22 cellular contexts compared by ENCODE assay signal in the genomic region with DNA sequence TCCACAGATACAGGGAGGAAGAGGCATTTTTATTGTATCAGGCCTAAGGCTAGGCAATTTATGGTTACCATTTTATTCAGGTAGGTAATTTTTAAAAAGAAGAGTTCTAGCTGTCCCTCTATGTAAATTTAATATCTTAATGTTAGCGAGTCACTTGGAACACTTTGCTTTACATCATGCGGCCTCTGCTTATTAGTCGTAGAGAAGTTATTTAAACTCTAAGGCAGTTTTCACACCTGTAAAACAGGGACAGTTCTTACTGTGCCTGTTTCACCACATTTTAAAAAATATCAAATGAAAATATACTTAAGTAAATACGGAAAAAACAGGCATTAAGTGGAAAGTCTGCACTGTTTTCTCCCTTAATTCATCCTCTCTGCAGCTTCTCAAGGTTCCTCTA.
DNase-seq lines count a peak whose midpoint lies in the region; ATAC-seq and TF ChIP-seq lines count a peak whose summit lies in the region.
"Had no signal": no experiment of that assay in that cellular context is flagged by ENCODE, and none has a peak within 500 bp of the region (broad histone marks: within the 10 kb centered on the region; RNA-seq: fewer than 3 reads in every experiment).

No MANE protein-coding gene starts in this region.

- no peak for DNase-seq in activated CD4-positive, alpha-beta T cell treated with anti-CD3 and anti-CD28 coated beads for 36 hours
- no peak for DNase-seq in activated CD4-positive, alpha-beta T cell treated with anti-CD3 and anti-CD28 coated beads, Interleukin-2, amount 10 ng/mL, durations not matched to agents 24 days and 14 days
- DNase-seq in stimulated activated CD4-positive, alpha-beta T cell treated with anti-CD3 and anti-CD28 coated beads, Interleukin-1b, Interleukin-23, amount 100 ng/mL, for 48 hours = peak; percentile 4
- DNase-seq in stimulated activated CD4-positive, alpha-beta T cell treated with anti-CD3 and anti-CD28 coated beads, Interleukin-12 subunit alpha, Interleukin-12 subunit beta, amount 100 ng/mL, for 4 hours = no peak
- peak; percentile 6 for DNase-seq in kidney tubule cell (ENCODE audit: low spot score)
- DNase-seq in H7 = no peak
- DNase-seq in endodermal cell = no peak
- DNase-seq: 8988T; BE2C; Calu3; CD4-positive, alpha-beta T cell; DMS79; NCI-H1436; NCI-H2029; NCI-H2171; NCI-H446; NCI-H748 treated with DMSO at 0.1 percent for 48 hours; PC-9 had no signal

- H3K27me3 ChIP-seq in H7 (ENCODE audit: control insufficient read depth, insufficient read depth, low read length) (no peaks in the 10 kb centered on the region), endodermal cell (ENCODE audit: control insufficient read depth, insufficient read depth, low read length, poor library complexity, severe bottlenecking) (no peaks in the 10 kb centered on the region)
- H3K27me3 ChIP-seq: BE2C, SJSA1 had no signal

- H3K4me3 Mint-ChIP-seq in activated CD4-positive, alpha-beta T cell treated with anti-CD3 and anti-CD28 coated beads for 36 hours = no peak overlapping the region
- no peak overlapping the region for H3K4me3 Mint-ChIP-seq in activated CD4-positive, alpha-beta T cell treated with anti-CD3 and anti-CD28 coated beads, Interleukin-2, amount 10 ng/mL, durations not matched to agents 24 days and 14 days
- no peak overlapping the region for H3K4me3 Mint-ChIP-seq in endodermal cell
- H3K4me3 Mint-ChIP-seq: CD4-positive, alpha-beta T cell had no signal

- H3K4me3 ChIP-seq in H7 (ENCODE audit: insufficient read depth, low read depth, low read length) (no peak overlapping the region), endodermal cell (ENCODE audit: low read length) (no peak overlapping the region)
- H3K4me3 ChIP-seq: K562, PC-9, SJSA1 had no signal

- intact Hi-C loops in activated CD4-positive, alpha-beta T cell treated with anti-CD3 and anti-CD28 coated beads for 36 hours (cut with DNase I, micrococcal nuclease) = loop anchor here (1.0 to 5.0 kb wide), 3 partner anchors 39 to 355 kb away; a partner anchor contains a TSS
- intact Hi-C loops in activated CD4-positive, alpha-beta T cell treated with anti-CD3 and anti-CD28 coated beads, Interleukin-2, amount 10 ng/mL, durations not matched to agents 24 days and 14 days (cut with micrococcal nuclease) = loop anchor here (1.0 to 5.0 kb wide), 3 partner anchors 112 to 265 kb away; no protein-coding TSS in a partner anchor

- no peak overlapping the region for H3K9ac ChIP-seq in endodermal cell (ENCODE audit: extremely low read depth, low read length, poor library complexity, severe bottlenecking)

- H3K4me1 Mint-ChIP-seq in activated CD4-positive, alpha-beta T cell treated with anti-CD3 and anti-CD28 coated beads for 36 hours = peaks cover 24% of the 10 kb centered on the region
- H3K4me1 Mint-ChIP-seq in activated CD4-positive, alpha-beta T cell treated with anti-CD3 and anti-CD28 coated beads, Interleukin-2, amount 10 ng/mL, durations not matched to agents 24 days and 14 days = peaks cover 13% of the 10 kb centered on the region
- peaks cover 16% of the 10 kb centered on the region for H3K4me1 Mint-ChIP-seq in endodermal cell

- no peak overlapping the region for H3K27ac ChIP-seq in endodermal cell (ENCODE audit: low read depth, low read length)
- H3K27ac ChIP-seq: PC-9, SJSA1 had no signal

- CTCF ChIA-PET in activated CD4-positive, alpha-beta T cell treated with anti-CD3 and anti-CD28 coated beads for 36 hours (lab: Charles Lee) = no interaction called here

- peaks cover 10% of the 10 kb centered on the region for H3K4me1 ChIP-seq in endodermal cell (ENCODE audit: control insufficient read depth, insufficient read depth, low read length)
- H3K4me1 ChIP-seq: BE2C, SJSA1 had no signal

- peak; percentile 58 for ATAC-seq in activated CD4-positive, alpha-beta T cell treated with anti-CD3 and anti-CD28 coated beads for 36 hours
- ATAC-seq in GM19328 (IDR thresholded peaks at IDR 0.05; ENCODE audit: unreplicated experiment) = no peak
- ATAC-seq: HCT116, K562 had no signal

- POLR2A ChIA-PET in activated CD4-positive, alpha-beta T cell treated with anti-CD3 and anti-CD28 coated beads for 36 hours (lab: Charles Lee) = no interaction called here

- no peaks in the 10 kb centered on the region for H3K36me3 ChIP-seq in H7 (replicated peaks; ENCODE audit: control insufficient read depth, insufficient read depth, low read length)
- H3K36me3 ChIP-seq in endodermal cell (ENCODE audit: control insufficient read depth, insufficient read depth, low read length) = peaks cover 66% of the 10 kb centered on the region

- 72 to 75% methylated on average over 4 of the region's 4 CpGs for WGBS in endodermal cell (ENCODE audit: insufficient coverage in 1 of 2, insufficient read length in 1 of 2), 2 experiments

- H3K9me3 Mint-ChIP-seq in activated CD4-positive, alpha-beta T cell treated with anti-CD3 and anti-CD28 coated beads for 36 hours (ENCODE audit: low read depth) = no peaks in the 10 kb centered on the region
- no peaks in the 10 kb centered on the region for H3K9me3 Mint-ChIP-seq in activated CD4-positive, alpha-beta T cell treated with anti-CD3 and anti-CD28 coated beads, Interleukin-2, amount 10 ng/mL, durations not matched to agents 24 days and 14 days
- H3K9me3 Mint-ChIP-seq in endodermal cell = no peaks in the 10 kb centered on the region
- H3K9me3 Mint-ChIP-seq: CD4-positive, alpha-beta T cell had no signal

- H3K27me3 Mint-ChIP-seq in activated CD4-positive, alpha-beta T cell treated with anti-CD3 and anti-CD28 coated beads for 36 hours = no peaks in the 10 kb centered on the region
- peaks cover 10% of the 10 kb centered on the region for H3K27me3 Mint-ChIP-seq in activated CD4-positive, alpha-beta T cell treated with anti-CD3 and anti-CD28 coated beads, Interleukin-2, amount 10 ng/mL, durations not matched to agents 24 days and 14 days
- no peaks in the 10 kb centered on the region for H3K27me3 Mint-ChIP-seq in endodermal cell (ENCODE audit: insufficient read depth)
- H3K27me3 Mint-ChIP-seq: CD4-positive, alpha-beta T cell had no signal

- no peak for TF ChIP-seq CTCF in endodermal cell (conservative IDR thresholded peaks at IDR 0.05)

- H3K9me3 ChIP-seq in endodermal cell (ENCODE audit: control insufficient read depth, low read length) = no peaks in the 10 kb centered on the region
- H3K9me3 ChIP-seq: BE2C, SJSA1 had no signal

- no peak overlapping the region for H3K27ac Mint-ChIP-seq in activated CD4-positive, alpha-beta T cell treated with anti-CD3 and anti-CD28 coated beads for 36 hours
- H3K27ac Mint-ChIP-seq in activated CD4-positive, alpha-beta T cell treated with anti-CD3 and anti-CD28 coated beads, Interleukin-2, amount 10 ng/mL, durations not matched to agents 24 days and 14 days = no peak overlapping the region
- H3K27ac Mint-ChIP-seq in endodermal cell = no peak overlapping the region

- H3K36me3 Mint-ChIP-seq in activated CD4-positive, alpha-beta T cell treated with anti-CD3 and anti-CD28 coated beads for 36 hours (ENCODE audit: low read depth) = peaks cover 34% of the 10 kb centered on the region
- peaks cover 34% of the 10 kb centered on the region for H3K36me3 Mint-ChIP-seq in activated CD4-positive, alpha-beta T cell treated with anti-CD3 and anti-CD28 coated beads, Interleukin-2, amount 10 ng/mL, durations not matched to agents 24 days and 14 days (ENCODE audit: low read depth)
- peaks cover 28% of the 10 kb centered on the region for H3K36me3 Mint-ChIP-seq in endodermal cell (ENCODE audit: low read depth)

Comparison
In these comparisons a context has a peak if more than half of its experiments do, and no peak if none do; other contexts are left out.
1. DNase-seq: peak in stimulated activated CD4-positive, alpha-beta T cell treated with anti-CD3 and anti-CD28 coated beads, Interleukin-1b, Interleukin-23, amount 100 ng/mL, for 48 hours (single experiment) and kidney tubule cell (single experiment); none in activated CD4-positive, alpha-beta T cell treated with anti-CD3 and anti-CD28 coated beads for 36 hours (single experiment), activated CD4-positive, alpha-beta T cell treated with anti-CD3 and anti-CD28 coated beads, Interleukin-2, amount 10 ng/mL, durations not matched to agents 24 days and 14 days (single experiment), stimulated activated CD4-positive, alpha-beta T cell treated with anti-CD3 and anti-CD28 coated beads, Interleukin-12 subunit alpha, Interleukin-12 subunit beta, amount 100 ng/mL, for 4 hours (single experiment), H7 (single experiment) and endodermal cell (single experiment).